ENCODE assay signal across 8 cellular contexts in the genomic region with DNA sequence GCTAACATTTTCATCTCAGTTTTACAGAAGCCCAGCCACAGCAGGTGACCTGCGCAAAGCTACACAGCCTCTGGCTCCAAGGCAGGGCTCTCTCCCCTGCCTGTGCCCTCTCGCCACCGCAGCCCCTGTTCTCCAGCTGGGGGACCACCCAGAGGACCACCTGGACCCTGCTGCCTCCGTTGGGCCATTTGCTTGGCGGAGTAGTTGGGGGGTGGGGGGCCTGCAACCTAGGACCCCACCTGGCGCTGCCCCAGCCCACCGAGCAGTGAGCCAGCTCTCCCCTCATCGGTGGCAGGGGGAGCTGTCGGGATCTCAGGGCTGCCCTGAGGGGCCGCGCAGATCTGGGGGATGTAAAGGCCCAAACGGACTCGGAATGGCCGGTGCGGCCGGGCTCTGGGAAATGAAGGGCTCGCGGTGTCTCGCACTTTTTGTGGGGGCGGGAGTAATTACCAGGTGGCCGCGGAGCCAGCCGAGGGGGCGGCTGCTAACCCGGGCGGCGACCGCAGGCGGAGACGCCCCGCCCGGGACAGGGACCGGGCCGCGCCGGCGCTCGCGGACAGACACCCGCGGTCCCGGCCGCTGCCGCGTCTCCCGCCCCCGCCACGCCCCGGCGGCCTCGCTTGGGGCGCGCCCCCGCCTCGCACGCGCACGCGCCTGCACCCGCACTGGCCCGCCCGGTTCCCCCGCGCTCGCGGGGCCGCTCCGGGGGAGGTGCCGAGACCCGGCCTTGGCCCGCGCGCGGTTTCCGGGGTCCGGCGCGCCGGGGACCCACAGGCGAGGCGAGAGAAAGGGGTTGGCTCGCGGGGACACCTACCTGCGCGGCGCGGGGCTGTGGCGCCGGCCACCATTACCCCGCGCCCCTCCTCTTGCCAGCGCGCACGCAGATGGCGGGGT. TPM values are rescaled to one million over a fixed set of nuclear protein-coding genes. Genes with fewer than 3 reads are reported as not detected.
A peak's percentile ranks its signal among the peaks of the same experiment; 100 is the strongest.
DNase-seq lines count a peak whose midpoint lies in the region; ATAC-seq, FAIRE-seq and TF ChIP-seq lines count a peak whose summit lies in the region.

No MANE protein-coding gene starts in this region.

- H3K27me3 ChIP-seq in breast epithelium = no peaks in the 10 kb centered on the region

- H3K36me3 ChIP-seq in breast epithelium = no peaks in the 10 kb centered on the region
- H3K36me3 ChIP-seq in kidney (ENCODE audit: control insufficient read depth in 1 of 2, insufficient read depth in 2 of 2, low read length in 2 of 2) = no peaks in the 10 kb centered on the region

- no peak for ATAC-seq in GM21367 (IDR thresholded peaks at IDR 0.05; ENCODE audit: unreplicated experiment)
- ATAC-seq in GM19455 (IDR thresholded peaks at IDR 0.05; ENCODE audit: unreplicated experiment) = no peak

- H3K9me3 ChIP-seq in breast epithelium (no peaks in the 10 kb centered on the region), kidney (ENCODE audit: control insufficient read depth in 1 of 2, low read length in 2 of 2) (no peaks in the 10 kb centered on the region)

- peak overlapping the region; percentile 48 to 70 (median 66) for H3K4me3 ChIP-seq in breast epithelium
- peak overlapping the region; percentile 45 to 60 for H3K4me3 ChIP-seq in kidney (ENCODE audit: low read length in 2 of 2)

- no peak for TF ChIP-seq CTCF in breast epithelium (IDR thresholded peaks at IDR 0.05)
- TF ChIP-seq CTCF in kidney (IDR thresholded peaks at IDR 0.05; ENCODE audit: borderline replicate concordance, extremely low read depth, insufficient read depth) = no peak

- no peak for TF ChIP-seq POLR2A in breast epithelium (IDR thresholded peaks at IDR 0.05)

- no peak overlapping the region for H3K9ac ChIP-seq in kidney (ENCODE audit: low read length in 2 of 2)

- FAIRE-seq in kidney (lab: Jason Lieb, UNC) = no peak

- DNase-seq in stimulated activated CD4-positive, alpha-beta T cell treated with anti-CD3 and anti-CD28 coated beads, Interleukin-15, amount 100 ng/mL, for 24 hours = peak; percentile 56
- DNase-seq in stimulated activated CD4-positive, alpha-beta T cell treated with anti-CD3 and anti-CD28 coated beads, Interleukin-1b, Interleukin-23, amount 100 ng/mL, for 48 hours = no peak
- DNase-seq in RPMI8226 (peak; percentile 27), breast epithelium (ENCODE audit: low spot score in 2 of 2) (no peak), kidney (peak; percentile 77)
- DNase-seq in stimulated activated naive CD4-positive, alpha-beta T cell (lab: John Stamatoyannopoulos, UW) = peak in 4 of 6 experiments; percentile 23 to 44 (median 28)

- H3K4me1 ChIP-seq in breast epithelium (peaks cover 0 to 4% of the 10 kb centered on the region in 2 donors), kidney (ENCODE audit: control insufficient read depth in 1 of 2, insufficient read depth in 1 of 2, low read depth in 1 of 2, low read length in 2 of 2) (peaks cover 5 to 15% of the 10 kb centered on the region in 2 donors)

- intact Hi-C loops in breast epithelium (cut with DNase I; ENCODE audit: low total_unique reads) = no loop called here
- intact Hi-C loops in kidney (cut with DNase I) = no loop called here

- H3K27ac ChIP-seq in breast epithelium = peak overlapping the region; percentile 39 to 70
- no peak overlapping the region for H3K27ac ChIP-seq in kidney (ENCODE audit: low read depth in 2 of 2, low read length in 2 of 2)

RNA-seq across cellular contexts. Expression of gene GPR68, which starts 8.6 kb away (rescaled TPM):
- total RNA-seq in breast epithelium (under 1 TPM; 0.32 to 0.66 (median 0.59) TPM), kidney (1.7 TPM)
- polyA plus RNA-seq in kidney (ENCODE audit: insufficient read depth, low read depth, low replicate concordance) = 0.82 TPM

Comparison
In these comparisons a context has a peak if more than half of its experiments do, and no peak if none do; other contexts are left out.
1. DNase-seq: peak in stimulated activated CD4-positive, alpha-beta T cell treated with anti-CD3 and anti-CD28 coated beads, Interleukin-15, amount 100 ng/mL, for 24 hours (single experiment), RPMI8226 (single experiment), kidney (single experiment) and stimulated activated naive CD4-positive, alpha-beta T cell (4 of 6); none in stimulated activated CD4-positive, alpha-beta T cell treated with anti-CD3 and anti-CD28 coated beads, Interleukin-1b, Interleukin-23, amount 100 ng/mL, for 48 hours (single experiment) and breast epithelium (0 of 2).
2. H3K27ac ChIP-seq: peak in breast epithelium (2 of 2); none in kidney (0 of 2).